ENCODE assay signal across 23 cellular contexts in genomic region chr17:78812849-78813248, GRCh38. TPM values are rescaled to one million over a fixed set of nuclear protein-coding genes. Genes with fewer than 3 reads are reported as not detected.
DNase-seq lines count a peak whose midpoint lies in the region; ATAC-seq and TF ChIP-seq lines count a peak whose summit lies in the region.
"Had no signal": no experiment of that assay in that cellular context is flagged by ENCODE, and none has a peak within 500 bp of the region (broad histone marks: within the 10 kb centered on the region; RNA-seq: fewer than 3 reads in every experiment).

No MANE protein-coding gene starts in this region.

- peaks cover 49% of the 10 kb centered on the region for H3K36me3 Mint-ChIP-seq in T-helper 1 cell treated with Interleukin-12 subunit alpha and Interleukin-12 subunit beta and Interleukin-4 antibody, amounts not matched to agents 30 μg/mL and 1 μg/mL, for 36 hours (ENCODE audit: low read depth)
- peaks cover 69% of the 10 kb centered on the region for H3K36me3 Mint-ChIP-seq in activated CD8-positive, alpha-beta T cell treated with anti-CD3 and anti-CD28 coated beads, Interleukin-2, amount 10 ng/mL, durations not matched to agents 7 days and 5 days (ENCODE audit: low read depth)
- peaks cover 43% of the 10 kb centered on the region for H3K36me3 Mint-ChIP-seq in activated naive CD8-positive, alpha-beta T cell treated with anti-CD3 and anti-CD28 coated beads for 36 hours

- no peak for TF ChIP-seq EP300 in gastroesophageal sphincter (IDR thresholded peaks at IDR 0.05)

- peak overlapping the region; percentile 37 for H3K4me3 Mint-ChIP-seq in T-helper 1 cell treated with Interleukin-12 subunit alpha and Interleukin-12 subunit beta and Interleukin-4 antibody, amounts not matched to agents 30 μg/mL and 1 μg/mL, for 36 hours
- no peak overlapping the region for H3K4me3 Mint-ChIP-seq in activated CD8-positive, alpha-beta T cell treated with anti-CD3 and anti-CD28 coated beads, Interleukin-2, amount 10 ng/mL, durations not matched to agents 7 days and 5 days
- no peak overlapping the region for H3K4me3 Mint-ChIP-seq in activated naive CD8-positive, alpha-beta T cell treated with anti-CD3 and anti-CD28 coated beads for 36 hours
- H3K4me3 Mint-ChIP-seq: HFFc6 had no signal

- CTCF ChIA-PET in activated CD8-positive, alpha-beta T cell treated with anti-CD3 and anti-CD28 coated beads, Interleukin-2, amount 10 ng/mL, durations not matched to agents 7 days and 5 days (lab: Charles Lee), result interaction anchor here (0.9 kb wide), 1 partner anchor 14 kb away, joined by 3 read pairs; no protein-coding TSS in a partner anchor

- 39 to 57% methylated on average over 4 to 8 of the region's 8 CpGs for WGBS in gastroesophageal sphincter (ENCODE audit: low coverage in 1 of 2), 2 donors
- 30 to 65% methylated on average over 8 of the region's 8 CpGs for WGBS in testis, 2 donors

- H3K4me3 ChIP-seq in gastroesophageal sphincter (no peak overlapping the region), testis (no peak overlapping the region)
- H3K4me3 ChIP-seq: BLaER1, SJSA1, thoracic aorta had no signal

- H3K27me3 Mint-ChIP-seq in T-helper 1 cell treated with Interleukin-12 subunit alpha and Interleukin-12 subunit beta and Interleukin-4 antibody, amounts not matched to agents 30 μg/mL and 1 μg/mL, for 36 hours (ENCODE audit: low read depth), result no peaks in the 10 kb centered on the region
- no peaks in the 10 kb centered on the region for H3K27me3 Mint-ChIP-seq in activated CD8-positive, alpha-beta T cell treated with anti-CD3 and anti-CD28 coated beads, Interleukin-2, amount 10 ng/mL, durations not matched to agents 7 days and 5 days (ENCODE audit: low read depth)
- H3K27me3 Mint-ChIP-seq in activated naive CD8-positive, alpha-beta T cell treated with anti-CD3 and anti-CD28 coated beads for 36 hours, result no peaks in the 10 kb centered on the region

- TF ChIP-seq CTCF in gastroesophageal sphincter (IDR thresholded peaks at IDR 0.05) (no peak), testis (IDR thresholded peaks at IDR 0.05) (no peak)

- POLR2A ChIA-PET in activated CD8-positive, alpha-beta T cell treated with anti-CD3 and anti-CD28 coated beads, Interleukin-2, amount 10 ng/mL, durations not matched to agents 7 days and 5 days (lab: Charles Lee), result no interaction called here

- TF ChIP-seq POLR2A in gastroesophageal sphincter (IDR thresholded peaks at IDR 0.05) (no peak), testis (IDR thresholded peaks at IDR 0.05) (no peak)

- peaks cover 0 to 100% of the 10 kb centered on the region in 2 donors for H3K36me3 ChIP-seq in gastroesophageal sphincter
- no peaks in the 10 kb centered on the region for H3K36me3 ChIP-seq in testis (ENCODE audit: low read depth, missing control alignments)

- H3K9me3 ChIP-seq in gastroesophageal sphincter (no peaks in the 10 kb centered on the region), testis (no peaks in the 10 kb centered on the region)
- H3K9me3 ChIP-seq: BLaER1, neutrophil, SJSA1, thoracic aorta had no signal

- peak overlapping the region; percentile 69 for H3K27ac Mint-ChIP-seq in T-helper 1 cell treated with Interleukin-12 subunit alpha and Interleukin-12 subunit beta and Interleukin-4 antibody, amounts not matched to agents 30 μg/mL and 1 μg/mL, for 36 hours
- H3K27ac Mint-ChIP-seq in activated CD8-positive, alpha-beta T cell treated with anti-CD3 and anti-CD28 coated beads, Interleukin-2, amount 10 ng/mL, durations not matched to agents 7 days and 5 days, result peak overlapping the region; percentile 52
- no peak overlapping the region for H3K27ac Mint-ChIP-seq in activated naive CD8-positive, alpha-beta T cell treated with anti-CD3 and anti-CD28 coated beads for 36 hours
- H3K27ac Mint-ChIP-seq: HFFc6 had no signal

- H3K27me3 ChIP-seq in gastroesophageal sphincter, result no peaks in the 10 kb centered on the region
- H3K27me3 ChIP-seq in testis, result no peaks in the 10 kb centered on the region
- H3K27me3 ChIP-seq: BLaER1, neutrophil, SJSA1 had no signal

- no peaks in the 10 kb centered on the region for H3K9me3 Mint-ChIP-seq in T-helper 1 cell treated with Interleukin-12 subunit alpha and Interleukin-12 subunit beta and Interleukin-4 antibody, amounts not matched to agents 30 μg/mL and 1 μg/mL, for 36 hours
- H3K9me3 Mint-ChIP-seq in activated CD8-positive, alpha-beta T cell treated with anti-CD3 and anti-CD28 coated beads, Interleukin-2, amount 10 ng/mL, durations not matched to agents 7 days and 5 days (ENCODE audit: insufficient read depth), result no peaks in the 10 kb centered on the region
- H3K9me3 Mint-ChIP-seq in activated naive CD8-positive, alpha-beta T cell treated with anti-CD3 and anti-CD28 coated beads for 36 hours, result no peaks in the 10 kb centered on the region
- H3K9me3 Mint-ChIP-seq: HFFc6 had no signal

- H3K4me1 ChIP-seq in gastroesophageal sphincter (peaks cover 0 to 8% (median 3%) of the 10 kb centered on the region in 3 donors), testis (no peaks in the 10 kb centered on the region)
- H3K4me1 ChIP-seq: SJSA1 had no signal

- DNase-seq in T-helper 1 cell (no peak), testis (peak; percentile 54), NCI-H774 (lab: John Stamatoyannopoulos, UW) (no peak), DMS53 treated with DMSO at 0.1 percent for 48 hours (lab: John Stamatoyannopoulos, UW; ENCODE audit: unreplicated experiment) (no peak)
- no peak for DNase-seq in activated CD8-positive, alpha-beta T cell treated with anti-CD3 and anti-CD28 coated beads, Interleukin-2, amount 10 ng/mL, durations not matched to agents 7 days and 5 days
- DNase-seq in activated naive CD8-positive, alpha-beta T cell treated with anti-CD3 and anti-CD28 coated beads for 36 hours, result no peak
- DNase-seq: dermis blood vessel endothelial cell; DMS153; HFFc6; hippocampal formation; kidney; NCI-H1930; NCI-H510A treated with DMSO at 0.1 percent for 48 hours; retina; stimulated activated CD4-positive, alpha-beta T cell treated with anti-CD3 and anti-CD28 coated beads, Interleukin-1b, Interleukin-23, amount 100 ng/mL, for 48 hours had no signal

- H3K27ac ChIP-seq in gastroesophageal sphincter, result peak overlapping the region in 3 of 4 donors; percentile 35 to 56 (median 52)
- no peak overlapping the region for H3K27ac ChIP-seq in testis
- H3K27ac ChIP-seq: 22Rv1, BLaER1, neutrophil, SJSA1, thoracic aorta had no signal

- H3K4me1 Mint-ChIP-seq in T-helper 1 cell treated with Interleukin-12 subunit alpha and Interleukin-12 subunit beta and Interleukin-4 antibody, amounts not matched to agents 30 μg/mL and 1 μg/mL, for 36 hours (ENCODE audit: low read depth), result peaks cover 26% of the 10 kb centered on the region
- peaks cover 22% of the 10 kb centered on the region for H3K4me1 Mint-ChIP-seq in activated CD8-positive, alpha-beta T cell treated with anti-CD3 and anti-CD28 coated beads, Interleukin-2, amount 10 ng/mL, durations not matched to agents 7 days and 5 days (ENCODE audit: low read depth)
- peaks cover 15% of the 10 kb centered on the region for H3K4me1 Mint-ChIP-seq in activated naive CD8-positive, alpha-beta T cell treated with anti-CD3 and anti-CD28 coated beads for 36 hours

- ATAC-seq in activated CD8-positive, alpha-beta T cell treated with anti-CD3 and anti-CD28 coated beads, Interleukin-2, amount 10 ng/mL, durations not matched to agents 7 days and 5 days, result no peak
- ATAC-seq in gastroesophageal sphincter, result peak; percentile 43
- ATAC-seq: esophagus mucosa had no signal

- intact Hi-C loops in testis (cut with DNase I; ENCODE audit: low total_unique reads), result no loop called here

RNA-seq across cellular contexts. Expression of gene USP36, which starts 27.8 kb away (rescaled TPM):
- total RNA-seq in activated CD8-positive, alpha-beta T cell treated with anti-CD3 and anti-CD28 coated beads, Interleukin-2, amount 10 ng/mL, durations not matched to agents 7 days and 5 days, result 10 to 100 TPM; 67.5 TPM
- total RNA-seq in gastroesophageal sphincter (10 to 100 TPM; 26.6 to 44.0 (median 34.6) TPM), testis (10 to 100 TPM; 77.5 to 79.8 TPM)
- 32.8 TPM for polyA plus RNA-seq in testis (ENCODE audit: insufficient read depth, low read depth, low replicate concordance)
- total RNA-seq in activated naive CD8-positive, alpha-beta T cell treated with anti-CD3 and anti-CD28 coated beads for 36 hours, result 100 to 1,000 TPM; 126 to 128 TPM

RNA-seq across cellular contexts. Expression of gene CYTH1, which starts 30.8 kb away (rescaled TPM):
- total RNA-seq in activated CD8-positive, alpha-beta T cell treated with anti-CD3 and anti-CD28 coated beads, Interleukin-2, amount 10 ng/mL, durations not matched to agents 7 days and 5 days, result 100 to 1,000 TPM; 137 to 138 TPM
- total RNA-seq in gastroesophageal sphincter (10 to 100 TPM; 26.9 to 38.0 (median 31.0) TPM), testis (10 to 100 TPM; 42.2 to 47.9 TPM)
- polyA plus RNA-seq in testis (ENCODE audit: insufficient read depth, low read depth, low replicate concordance), result 40.8 TPM
- total RNA-seq in activated naive CD8-positive, alpha-beta T cell treated with anti-CD3 and anti-CD28 coated beads for 36 hours, result 10 to 100 TPM; 88.9 to 89.6 TPM

Comparison
In these comparisons a context has a peak if more than half of its experiments do, and no peak if none do; other contexts are left out.
1. H3K27ac ChIP-seq: peak in gastroesophageal sphincter (3 of 4); none in testis (0 of 2).